In the genomic region with DNA sequence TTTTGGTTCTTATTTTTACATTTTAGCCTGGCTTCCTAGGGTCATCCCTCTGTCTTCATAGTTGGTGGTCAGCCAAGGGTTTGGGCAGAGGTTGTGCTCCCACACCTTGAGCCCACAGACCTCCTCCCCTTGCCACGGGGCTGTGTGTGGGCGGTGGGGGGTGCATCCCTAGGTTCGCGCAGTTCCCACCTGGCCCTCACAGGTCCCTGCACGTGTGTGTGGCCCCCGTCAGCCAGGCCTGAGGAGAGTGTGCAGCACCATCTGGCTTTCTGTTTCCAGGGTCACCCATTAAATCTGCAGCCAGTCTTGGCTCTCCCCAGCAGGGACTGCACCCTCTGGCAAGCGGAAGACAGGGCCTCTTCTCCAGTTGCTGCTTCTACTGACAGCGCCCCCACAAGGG, we compare ENCODE assay signal across 23 cellular contexts. TPM values are rescaled to one million over a fixed set of nuclear protein-coding genes. Genes with fewer than 3 reads are reported as not detected.
DNase-seq lines count a peak whose midpoint lies in the region; ATAC-seq and TF ChIP-seq lines count a peak whose summit lies in the region.
"Had no signal": no experiment of that assay in that cellular context is flagged by ENCODE, and none has a peak within 500 bp of the region (broad histone marks: within the 10 kb centered on the region; RNA-seq: fewer than 3 reads in every experiment).

No MANE protein-coding gene starts in this region.

- DNase-seq in H7 (peak; percentile 42), activated B cell treated with CpG ODN at 0.5 μM for 24 hours (no peak), H4 (ENCODE audit: low spot score) (no peak), activated T-cell treated with anti-CD3 and anti-CD28 coated beads for 4 hours (no peak)
- no peak for DNase-seq in natural killer cell treated with Interleukin-12 subunit alpha and Interleukin-12 subunit beta and Interleukin-15 and Interleukin-18, amount 100 ng/mL, for 72 hours (ENCODE audit: low spot score)
- DNase-seq in activated naive CD4-positive, alpha-beta T cell treated with anti-CD3 and anti-CD28 coated beads, Interleukin-2, amount 50 U/mL, for 72 hours (ENCODE audit: low spot score in 2 of 2): no peak
- no peak for DNase-seq in stimulated activated CD4-positive, alpha-beta T cell treated with anti-CD3 and anti-CD28 coated beads, Interleukin-1b, Interleukin-23, amount 100 ng/mL, for 48 hours
- DNase-seq: 8988T; ACHN; BE2C; CD4-positive, CD25-positive, alpha-beta regulatory T cell; H9; HFFc6; MG63; NCI-H1105 treated with DMSO at 0.1 percent for 48 hours; NCI-H2029; NCI-H446 treated with DMSO at 0.1 percent for 48 hours; NCI-H526; SIG-M5; SK-N-SH; SW 1271 had no signal

- peaks cover 48% of the 10 kb centered on the region for H3K4me1 Mint-ChIP-seq in activated B cell treated with CpG ODN at 0.5 μM for 24 hours
- peaks cover 17 to 27% of the 10 kb centered on the region in 2 donors for H3K4me1 Mint-ChIP-seq in natural killer cell treated with Interleukin-12 subunit alpha and Interleukin-12 subunit beta and Interleukin-15 and Interleukin-18, amount 100 ng/mL, for 72 hours (ENCODE audit: low read depth in 2 of 2)

- ATAC-seq in activated B cell treated with CpG ODN at 0.5 μM for 24 hours (ENCODE audit: low read depth): no peak
- ATAC-seq in natural killer cell treated with Interleukin-12 subunit alpha and Interleukin-12 subunit beta and Interleukin-15 and Interleukin-18, amount 100 ng/mL, for 72 hours: no peak
- no peak for ATAC-seq in activated naive CD4-positive, alpha-beta T cell treated with anti-CD3 and anti-CD28 coated beads, Interleukin-2, amount 50 U/mL, for 72 hours
- ATAC-seq: HepG2 had no signal

- peaks cover 23% of the 10 kb centered on the region for H3K36me3 Mint-ChIP-seq in activated B cell treated with CpG ODN at 0.5 μM for 24 hours (ENCODE audit: low read depth)
- H3K36me3 Mint-ChIP-seq in natural killer cell treated with Interleukin-12 subunit alpha and Interleukin-12 subunit beta and Interleukin-15 and Interleukin-18, amount 100 ng/mL, for 72 hours: no peaks in the 10 kb centered on the region
- H3K36me3 Mint-ChIP-seq in activated naive CD4-positive, alpha-beta T cell treated with anti-CD3 and anti-CD28 coated beads, Interleukin-2, amount 50 U/mL, for 72 hours: peaks cover 0 to 4% of the 10 kb centered on the region in 2 donors

- H3K4me3 ChIP-seq in BLaER1: no peak overlapping the region
- no peak overlapping the region for H3K4me3 ChIP-seq in H7 (ENCODE audit: insufficient read depth, low read depth, low read length)
- H3K4me3 ChIP-seq: MG63 had no signal

- H3K9me3 Mint-ChIP-seq in activated B cell treated with CpG ODN at 0.5 μM for 24 hours: no peaks in the 10 kb centered on the region
- H3K9me3 Mint-ChIP-seq in natural killer cell treated with Interleukin-12 subunit alpha and Interleukin-12 subunit beta and Interleukin-15 and Interleukin-18, amount 100 ng/mL, for 72 hours: no peaks in the 10 kb centered on the region
- H3K9me3 Mint-ChIP-seq in activated naive CD4-positive, alpha-beta T cell treated with anti-CD3 and anti-CD28 coated beads, Interleukin-2, amount 50 U/mL, for 72 hours: no peaks in the 10 kb centered on the region
- H3K9me3 Mint-ChIP-seq: CD4-positive, CD25-positive, alpha-beta regulatory T cell; H9; HFFc6 had no signal

- H3K27ac Mint-ChIP-seq in activated B cell treated with CpG ODN at 0.5 μM for 24 hours: peak overlapping the region; percentile 6
- peak overlapping the region; percentile 80 to 93 for H3K27ac Mint-ChIP-seq in natural killer cell treated with Interleukin-12 subunit alpha and Interleukin-12 subunit beta and Interleukin-15 and Interleukin-18, amount 100 ng/mL, for 72 hours
- no peak overlapping the region for H3K27ac Mint-ChIP-seq in activated naive CD4-positive, alpha-beta T cell treated with anti-CD3 and anti-CD28 coated beads, Interleukin-2, amount 50 U/mL, for 72 hours
- H3K27ac Mint-ChIP-seq: H9, HFFc6 had no signal

- TF ChIP-seq CTCF in activated B cell treated with CpG ODN at 0.5 μM for 24 hours (IDR thresholded peaks at IDR 0.05): no peak

- H3K4me1 ChIP-seq in BLaER1: peaks cover 75% of the 10 kb centered on the region
- H3K4me1 ChIP-seq: BE2C had no signal

- no peak overlapping the region for H3K4me3 Mint-ChIP-seq in activated B cell treated with CpG ODN at 0.5 μM for 24 hours
- H3K4me3 Mint-ChIP-seq in natural killer cell treated with Interleukin-12 subunit alpha and Interleukin-12 subunit beta and Interleukin-15 and Interleukin-18, amount 100 ng/mL, for 72 hours: no peak overlapping the region
- H3K4me3 Mint-ChIP-seq: CD4-positive, CD25-positive, alpha-beta regulatory T cell; H9; HFFc6 had no signal

- H3K27me3 ChIP-seq in BLaER1 (no peaks in the 10 kb centered on the region), H7 (ENCODE audit: control insufficient read depth, insufficient read depth, low read length) (no peaks in the 10 kb centered on the region)
- H3K27me3 ChIP-seq: BE2C, MG63 had no signal

- H3K36me3 ChIP-seq in BLaER1 (peaks cover 29% of the 10 kb centered on the region), H7 (replicated peaks; ENCODE audit: control insufficient read depth, insufficient read depth, low read length) (no peaks in the 10 kb centered on the region)
- H3K36me3 ChIP-seq: BE2C, MG63 had no signal

- no peaks in the 10 kb centered on the region for H4K20me1 ChIP-seq in BLaER1

- no peaks in the 10 kb centered on the region for H3K9me3 ChIP-seq in BLaER1
- H3K9me3 ChIP-seq: BE2C, MG63, SK-N-SH had no signal

- CTCF ChIA-PET in activated B cell treated with CpG ODN at 0.5 μM for 24 hours (lab: Charles Lee): no interaction called here

- POLR2A ChIA-PET in activated B cell treated with CpG ODN at 0.5 μM for 24 hours (lab: Charles Lee): interaction anchor here (1.3 kb wide), 1 partner anchor 13 kb away, joined by 5 read pairs; no protein-coding TSS in a partner anchor

- peak overlapping the region; percentile 2; the same call in 1 of the 2 replicates for H3K4me2 ChIP-seq in BLaER1
- H3K4me2 ChIP-seq: SK-N-SH had no signal

- no peaks in the 10 kb centered on the region for H3K27me3 Mint-ChIP-seq in activated B cell treated with CpG ODN at 0.5 μM for 24 hours
- no peaks in the 10 kb centered on the region for H3K27me3 Mint-ChIP-seq in natural killer cell treated with Interleukin-12 subunit alpha and Interleukin-12 subunit beta and Interleukin-15 and Interleukin-18, amount 100 ng/mL, for 72 hours
- H3K27me3 Mint-ChIP-seq: CD4-positive, CD25-positive, alpha-beta regulatory T cell had no signal

- H3K27ac ChIP-seq in BLaER1: peak overlapping the region; percentile 40; the same call in 1 of the 2 replicates

- no peak overlapping the region for H3K9ac ChIP-seq in BLaER1
- H3K9ac ChIP-seq: SK-N-SH had no signal

- intact Hi-C loops in activated B cell treated with CpG ODN at 0.5 μM for 24 hours (cut with micrococcal nuclease): no loop called here

RNA-seq across cellular contexts. Expression of a gene that starts 13.6 kb away (rescaled TPM):
- total RNA-seq in H7 (2014; rRNA removed; shearing (Covaris generic)): 26.2 and 28.6 TPM in 2 replicates
- 29.5 and 35.0 TPM in 2 replicates for total RNA-seq in activated B cell treated with CpG ODN at 0.5 μM for 24 hours
- total RNA-seq in natural killer cell treated with Interleukin-12 subunit alpha and Interleukin-12 subunit beta and Interleukin-15 and Interleukin-18, amount 100 ng/mL, for 72 hours: 10 to 100 TPM; 29.7 to 30.1 TPM
- total RNA-seq in H4 (2014; rRNA removed; shearing (Covaris generic)): 28.3 and 30.1 TPM in 2 replicates
- 10 to 100 TPM; 16.8 to 23.5 TPM for total RNA-seq in activated naive CD4-positive, alpha-beta T cell treated with anti-CD3 and anti-CD28 coated beads, Interleukin-2, amount 50 U/mL, for 72 hours

RNA-seq across cellular contexts. Expression of a gene that starts 13.9 kb away (rescaled TPM):
- total RNA-seq in H7 (2014; rRNA removed; shearing (Covaris generic)): 16.6 and 24.6 TPM in 2 replicates
- total RNA-seq in activated B cell treated with CpG ODN at 0.5 μM for 24 hours: 69.5 and 88.8 TPM in 2 replicates
- total RNA-seq in natural killer cell treated with Interleukin-12 subunit alpha and Interleukin-12 subunit beta and Interleukin-15 and Interleukin-18, amount 100 ng/mL, for 72 hours: 10 to 100 TPM; 19.5 to 40.1 TPM
- 6.3 and 8.4 TPM in 2 replicates for total RNA-seq in H4 (2014; rRNA removed; shearing (Covaris generic))
- total RNA-seq in activated naive CD4-positive, alpha-beta T cell treated with anti-CD3 and anti-CD28 coated beads, Interleukin-2, amount 50 U/mL, for 72 hours: 10 to 100 TPM; 16.2 to 33.6 TPM

RNA-seq across cellular contexts. Expression of a gene that starts 18.5 kb away (rescaled TPM):
- 62.8 and 76.1 TPM in 2 replicates for total RNA-seq in H7 (2014; rRNA removed; shearing (Covaris generic))
- total RNA-seq in activated B cell treated with CpG ODN at 0.5 μM for 24 hours: 405 and 501 TPM in 2 replicates
- 100 to 1,000 TPM; 300 to 380 TPM for total RNA-seq in natural killer cell treated with Interleukin-12 subunit alpha and Interleukin-12 subunit beta and Interleukin-15 and Interleukin-18, amount 100 ng/mL, for 72 hours
- total RNA-seq in H4 (2014; rRNA removed; shearing (Covaris generic)): 73.5 and 78.9 TPM in 2 replicates
- total RNA-seq in activated naive CD4-positive, alpha-beta T cell treated with anti-CD3 and anti-CD28 coated beads, Interleukin-2, amount 50 U/mL, for 72 hours: 100 to 1,000 TPM; 205 to 401 TPM

RNA-seq across cellular contexts. Expression of a gene that starts 26.5 kb away (rescaled TPM):
- 42.2 and 49.9 TPM in 2 replicates for total RNA-seq in H7 (2014; rRNA removed; shearing (Covaris generic))
- 77.8 and 81.9 TPM in 2 replicates for total RNA-seq in activated B cell treated with CpG ODN at 0.5 μM for 24 hours
- 100 to 1,000 TPM; 217 to 295 TPM for total RNA-seq in natural killer cell treated with Interleukin-12 subunit alpha and Interleukin-12 subunit beta and Interleukin-15 and Interleukin-18, amount 100 ng/mL, for 72 hours
- total RNA-seq in H4 (2014; rRNA removed; shearing (Covaris generic)): 71.6 and 74.3 TPM in 2 replicates
- 100 to 1,000 TPM; 159 TPM for total RNA-seq in activated naive CD4-positive, alpha-beta T cell treated with anti-CD3 and anti-CD28 coated beads, Interleukin-2, amount 50 U/mL, for 72 hours

Comparison
In these comparisons a context has a peak if more than half of its experiments do, and no peak if none do; other contexts are left out.
1. H3K27ac Mint-ChIP-seq: peak in activated B cell treated with CpG ODN at 0.5 μM for 24 hours (single experiment) and natural killer cell treated with Interleukin-12 subunit alpha and Interleukin-12 subunit beta and Interleukin-15 and Interleukin-18, amount 100 ng/mL, for 72 hours (2 of 2); none in activated naive CD4-positive, alpha-beta T cell treated with anti-CD3 and anti-CD28 coated beads, Interleukin-2, amount 50 U/mL, for 72 hours (0 of 2).